ENCODE assay signal across 28 cellular contexts in the genomic region with DNA sequence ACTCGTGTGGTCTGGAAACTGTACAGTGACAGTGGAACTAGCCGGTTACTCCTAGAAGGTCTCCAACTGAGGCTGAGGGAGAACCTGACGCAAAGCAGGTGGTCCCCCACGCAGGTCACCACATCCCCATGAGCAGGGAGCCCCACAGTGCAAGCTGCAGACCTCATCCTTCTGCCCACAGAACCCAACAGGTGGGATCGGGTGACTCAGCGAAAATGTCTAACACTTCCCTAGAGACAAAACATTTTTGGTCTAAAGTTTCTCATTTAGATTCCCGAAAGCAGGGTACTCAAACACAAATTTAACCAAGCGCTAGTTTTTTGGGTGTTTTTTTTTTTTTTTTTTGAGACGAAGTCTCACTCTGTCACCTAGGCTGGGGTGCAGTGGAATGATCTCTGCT.
"Had no signal": no experiment of that assay in that cellular context is flagged by ENCODE, and none has a peak within 500 bp of the region (broad histone marks: within the 10 kb centered on the region; RNA-seq: fewer than 3 reads in every experiment).

No MANE protein-coding gene starts in this region.

- H3K36me3 ChIP-seq: prostate gland, thoracic aorta, uterus had no signal

- H3K27me3 ChIP-seq: left lung, pancreas, sigmoid colon, spleen, suprapubic skin, tibial artery, uterus had no signal

- H3K4me1 Mint-ChIP-seq: immature natural killer cell; neural crest cell; stimulated activated effector memory CD8-positive, alpha-beta T cell treated with anti-CD3 and anti-CD28 coated beads, Interleukin-12 subunit alpha, Interleukin-12 subunit beta, amount 100 ng/mL, for 72 hours had no signal

- DNase-seq: immature natural killer cell; kidney; left colon; left lung; lower lobe of right lung; mammary epithelial cell; mesenchymal stem cell; naive thymus-derived CD8-positive, alpha-beta T cell; nucleus accumbens; pancreas; retina; right cardiac atrium; sigmoid colon; small intestine; spleen; stimulated activated CD4-positive, alpha-beta T cell treated with anti-CD3 and anti-CD28 coated beads, Interleukin-4, amount 100 ng/mL, for 24 hours; stimulated activated naive CD4-positive, alpha-beta T cell; tibial artery; trophoblast cell; uterus had no signal

- H3K9me3 Mint-ChIP-seq: naive thymus-derived CD8-positive, alpha-beta T cell; nephron; neural crest cell; stimulated activated effector memory CD8-positive, alpha-beta T cell treated with anti-CD3 and anti-CD28 coated beads, Interleukin-12 subunit alpha, Interleukin-12 subunit beta, amount 100 ng/mL, for 72 hours; stimulated activated naive CD8-positive, alpha-beta T cell treated with anti-CD3 and anti-CD28 coated beads, Interleukin-15, Interleukin-2, amounts not matched to agents 100 ng/mL and 50 ng/mL, for 24 hours had no signal

- ATAC-seq: left colon; left lung; lower lobe of right lung; naive thymus-derived CD8-positive, alpha-beta T cell; right cardiac atrium; stimulated activated effector memory CD8-positive, alpha-beta T cell treated with anti-CD3 and anti-CD28 coated beads, Interleukin-12 subunit alpha, Interleukin-12 subunit beta, amount 100 ng/mL, for 72 hours had no signal

- H3K27me3 Mint-ChIP-seq: stimulated activated naive CD8-positive, alpha-beta T cell treated with anti-CD3 and anti-CD28 coated beads, Interleukin-15, Interleukin-2, amounts not matched to agents 100 ng/mL and 50 ng/mL, for 24 hours had no signal

- H3K27ac ChIP-seq: left lung, lower lobe of right lung, pancreas, prostate gland, sigmoid colon, spleen, suprapubic skin, thoracic aorta, tibial artery, uterus had no signal

- H3K4me1 ChIP-seq: left lung, lower lobe of right lung, prostate gland, sigmoid colon, spleen, tibial artery, uterus had no signal

- FAIRE-seq: islet of Langerhans, kidney, pancreas, small intestine had no signal

- H3K27ac Mint-ChIP-seq: immature natural killer cell; naive thymus-derived CD8-positive, alpha-beta T cell; nephron; stimulated activated effector memory CD8-positive, alpha-beta T cell treated with anti-CD3 and anti-CD28 coated beads, Interleukin-12 subunit alpha, Interleukin-12 subunit beta, amount 100 ng/mL, for 72 hours; stimulated activated naive CD8-positive, alpha-beta T cell treated with anti-CD3 and anti-CD28 coated beads, Interleukin-15, Interleukin-2, amounts not matched to agents 100 ng/mL and 50 ng/mL, for 24 hours had no signal

- H3K4me3 Mint-ChIP-seq: immature natural killer cell; naive thymus-derived CD8-positive, alpha-beta T cell; nephron; neural crest cell; stimulated activated effector memory CD8-positive, alpha-beta T cell treated with anti-CD3 and anti-CD28 coated beads, Interleukin-12 subunit alpha, Interleukin-12 subunit beta, amount 100 ng/mL, for 72 hours; stimulated activated naive CD8-positive, alpha-beta T cell treated with anti-CD3 and anti-CD28 coated beads, Interleukin-15, Interleukin-2, amounts not matched to agents 100 ng/mL and 50 ng/mL, for 24 hours had no signal

- H3K4me3 ChIP-seq: left lung, lower lobe of right lung, pancreas, prostate gland, sigmoid colon, spleen, suprapubic skin, thoracic aorta, tibial artery, uterus had no signal

- H3K36me3 Mint-ChIP-seq: immature natural killer cell; naive thymus-derived CD8-positive, alpha-beta T cell; stimulated activated effector memory CD8-positive, alpha-beta T cell treated with anti-CD3 and anti-CD28 coated beads, Interleukin-12 subunit alpha, Interleukin-12 subunit beta, amount 100 ng/mL, for 72 hours had no signal

- H3K9me3 ChIP-seq: left lung, lower lobe of right lung, pancreas, prostate gland, sigmoid colon, spleen, suprapubic skin, thoracic aorta, tibial artery, uterus had no signal
